Comparison of ENCODE assay signal across 15 cellular contexts in the genomic region with DNA sequence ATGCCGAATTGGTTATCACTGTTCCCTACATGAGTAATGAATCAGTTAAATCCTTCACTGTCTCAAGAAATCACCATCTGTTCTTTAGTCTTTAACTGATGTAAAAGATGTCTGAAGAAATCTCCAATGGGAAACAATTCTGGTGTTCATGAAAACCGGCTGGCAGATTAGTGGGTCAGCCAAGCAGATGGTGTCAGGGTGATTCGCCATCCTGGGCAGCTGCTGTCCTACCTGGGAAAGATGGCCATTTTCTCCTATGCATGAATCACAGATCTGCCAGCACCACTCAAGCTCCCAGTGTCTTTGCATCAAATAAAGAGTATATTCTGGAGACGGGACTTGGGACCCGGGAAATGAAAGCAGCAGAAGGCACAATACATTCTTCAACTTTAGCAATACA.
DNase-seq lines count a peak whose midpoint lies in the region; ATAC-seq and TF ChIP-seq lines count a peak whose summit lies in the region.
"Had no signal": no experiment of that assay in that cellular context is flagged by ENCODE, and none has a peak within 500 bp of the region (broad histone marks: within the 10 kb centered on the region; RNA-seq: fewer than 3 reads in every experiment).

No MANE protein-coding gene starts in this region.

- TF ChIP-seq CTCF in foreskin keratinocyte (conservative IDR thresholded peaks at IDR 0.05), result no peak

- ATAC-seq in foreskin keratinocyte (peak; percentile 14), HG03565 (IDR thresholded peaks at IDR 0.05; ENCODE audit: unreplicated experiment) (no peak), left colon (no peak), GM21367 (IDR thresholded peaks at IDR 0.05; ENCODE audit: unreplicated experiment) (no peak)

- peaks cover 19% of the 10 kb centered on the region for H3K4me1 ChIP-seq in foreskin keratinocyte
- H3K4me1 ChIP-seq: BLaER1 treated with 17β-estradiol and CSF1 and Interleukin-3, amounts not matched to agents 10 nM and 100 nM had no signal

- H3K27me3 ChIP-seq in foreskin keratinocyte, result no peaks in the 10 kb centered on the region
- H3K27me3 ChIP-seq: BLaER1 treated with 17β-estradiol and CSF1 and Interleukin-3, amounts not matched to agents 10 nM and 100 nM had no signal

- intact Hi-C loops in left colon (cut with DNase I, micrococcal nuclease), result no loop called here

- H3K27ac ChIP-seq in foreskin keratinocyte, result no peak overlapping the region
- H3K27ac ChIP-seq: BLaER1 treated with 17β-estradiol and CSF1 and Interleukin-3, amounts not matched to agents 10 nM and 100 nM had no signal

- DNase-seq in A172 (ENCODE audit: low spot score), result peak; percentile 42
- DNase-seq in HS-5 (ENCODE audit: low read depth), result peak; percentile 5
- peak; percentile 28 for DNase-seq in RPMI7951 (ENCODE audit: low read depth)
- DNase-seq in foreskin keratinocyte, result peak in 1 of 2 donors; percentile 2
- DNase-seq in cerebellar nuclear complex (lab: John Stamatoyannopoulos, UW), result no peak
- no peak for DNase-seq in left colon
- DNase-seq: H9, IMR-90, NCI-H1930, NCI-H510A, RPMI8226, SIG-M5 had no signal

Comparison
In these comparisons a context has a peak if more than half of its experiments do, and no peak if none do; other contexts are left out.
1. DNase-seq: peak in A172 (single experiment), HS-5 (single experiment) and RPMI7951 (single experiment); none in cerebellar nuclear complex (0 of 2) and left colon (0 of 2).